8 cellular contexts compared by ENCODE assay signal in genomic region chr12:116060765-116061164, GRCh38.
DNase-seq lines count a peak whose midpoint lies in the region; ATAC-seq and TF ChIP-seq lines count a peak whose summit lies in the region.

No MANE protein-coding gene starts in this region.

- peak; percentile 36 for DNase-seq in EL
- peak; percentile 30 for DNase-seq in HT1080 (ENCODE audit: low read depth)
- DNase-seq in erythroblast (lab: John Stamatoyannopoulos, UW) = peak; percentile 23 to 57
- no peak for DNase-seq in NCI-H2196 (lab: John Stamatoyannopoulos, UW; ENCODE audit: unreplicated experiment)
- DNase-seq in activated CD8-positive, alpha-beta memory T cell treated with anti-CD3 and anti-CD28 coated beads, Interleukin-2, amount 50 U/mL, for 48 hours = no peak
- no peak for DNase-seq in NK-92 (lab: John Stamatoyannopoulos, UW; ENCODE audit: unreplicated experiment)
- no peak for DNase-seq in NCI-H345 treated with DMSO at 0.1 percent for 48 hours (lab: John Stamatoyannopoulos, UW; ENCODE audit: unreplicated experiment)

- peak; percentile 88 for ATAC-seq in GM21367 (IDR thresholded peaks at IDR 0.05; ENCODE audit: unreplicated experiment)

- TF ChIP-seq POLR2A in erythroblast (IDR thresholded peaks at IDR 0.05; ENCODE audit: low read length) = no peak

Comparison
In these comparisons a context has a peak if more than half of its experiments do, and no peak if none do; other contexts are left out.
1. DNase-seq: peak in EL (single experiment), HT1080 (single experiment) and erythroblast (2 of 2); none in NCI-H2196 (single experiment), activated CD8-positive, alpha-beta memory T cell treated with anti-CD3 and anti-CD28 coated beads, Interleukin-2, amount 50 U/mL, for 48 hours (single experiment), NK-92 (single experiment) and NCI-H345 treated with DMSO at 0.1 percent for 48 hours (single experiment).